In genomic region chr15:66798426-66799061, GRCh38 we compare ENCODE assay signal across 18 cellular contexts.
DNase-seq lines count a peak whose midpoint lies in the region; ATAC-seq and TF ChIP-seq lines count a peak whose summit lies in the region.
"Had no signal": no experiment of that assay in that cellular context is flagged by ENCODE, and none has a peak within 500 bp of the region (broad histone marks: within the 10 kb centered on the region; RNA-seq: fewer than 3 reads in every experiment).

No MANE protein-coding gene starts in this region.

- peak overlapping the region; percentile 48 for H2AFZ ChIP-seq in neuronal stem cell (ENCODE audit: low read length)
- H2AFZ ChIP-seq: parathyroid adenoma had no signal

- TF ChIP-seq CTCF in AG10803 (conservative IDR thresholded peaks at IDR 0.05; ENCODE audit: low read length): no peak
- no peak for TF ChIP-seq CTCF in endodermal cell (conservative IDR thresholded peaks at IDR 0.05)
- TF ChIP-seq CTCF in CD8-positive, alpha-beta T cell (IDR thresholded peaks at IDR 0.05): no peak

- no peak overlapping the region for H4K91ac ChIP-seq in neuronal stem cell (ENCODE audit: low read depth, low read length, poor library complexity)

- H3K4me1 ChIP-seq in endodermal cell (ENCODE audit: control insufficient read depth, insufficient read depth, low read length): peaks cover 4% of the 10 kb centered on the region
- H3K4me1 ChIP-seq in neuronal stem cell (ENCODE audit: control insufficient read depth in 2 of 2, insufficient read depth in 1 of 2, low read depth in 1 of 2, low read length in 2 of 2): peaks cover 16 to 19% of the 10 kb centered on the region in 2 donors
- H3K4me1 ChIP-seq in CD8-positive, alpha-beta T cell (ENCODE audit: insufficient read depth, low read length): no peaks in the 10 kb centered on the region

- no peaks in the 10 kb centered on the region for H3K79me1 ChIP-seq in neuronal stem cell (ENCODE audit: low read depth, low read length)

- 89 to 96% methylated on average over 5 to 8 of the region's 10 CpGs for WGBS in endodermal cell (ENCODE audit: insufficient coverage in 1 of 2, insufficient read length in 1 of 2), 2 experiments
- no CpG with 5 or more reads among the region's 10 CpGs for WGBS in neuronal stem cell (ENCODE audit: extremely low coverage in 2 of 2, insufficient read length in 2 of 2, insufficient replicate concordance in 1 of 2), 2 donors

- DNase-seq in AG10803 (ENCODE audit: low read depth) (peak; percentile 71), NCI-H226 (peak; percentile 83), endodermal cell (peak; percentile 42), neuronal stem cell (ENCODE audit: low spot score) (no peak), left ventricle myocardium superior (no peak)
- no peak for DNase-seq in CD8-positive, alpha-beta T cell
- DNase-seq in activated CD4-positive, alpha-beta memory T cell treated with anti-CD3 and anti-CD28 coated beads, Interleukin-2, amount 10 ng/mL, durations not matched to agents 7 days and 5 days: no peak
- DNase-seq: activated naive CD8-positive, alpha-beta T cell treated with anti-CD3 and anti-CD28 coated beads for 36 hours; DMS79 treated with DMSO at 0.1 percent for 48 hours; NCI-H1092 treated with DMSO at 0.1 percent for 48 hours; NCI-H2227 treated with DMSO at 0.1 percent for 48 hours; WERI-Rb-1 had no signal

- H3K4ac ChIP-seq in neuronal stem cell (ENCODE audit: low read length): no peak overlapping the region

- no peak overlapping the region for H2BK5ac ChIP-seq in neuronal stem cell (ENCODE audit: low read length)

- H4K8ac ChIP-seq in neuronal stem cell (ENCODE audit: low read depth, low read length): no peak overlapping the region

- H3K23ac ChIP-seq in neuronal stem cell (ENCODE audit: low read depth, low read length, poor library complexity): no peak overlapping the region

- H3K4me1 Mint-ChIP-seq in endodermal cell: peaks cover 4% of the 10 kb centered on the region
- H3K4me1 Mint-ChIP-seq in CD8-positive, alpha-beta T cell (ENCODE audit: low read depth): no peaks in the 10 kb centered on the region
- no peaks in the 10 kb centered on the region for H3K4me1 Mint-ChIP-seq in activated CD4-positive, alpha-beta memory T cell treated with anti-CD3 and anti-CD28 coated beads, Interleukin-2, amount 10 ng/mL, durations not matched to agents 7 days and 5 days
- H3K4me1 Mint-ChIP-seq: activated naive CD8-positive, alpha-beta T cell treated with anti-CD3 and anti-CD28 coated beads for 36 hours; IgD-negative memory B cell had no signal

- ATAC-seq in CD8-positive, alpha-beta T cell: no peak
- no peak for ATAC-seq in HG02885 (IDR thresholded peaks at IDR 0.05; ENCODE audit: poor library complexity, unreplicated experiment)
- no peak for ATAC-seq in left ventricle myocardium superior
- ATAC-seq: foreskin keratinocyte had no signal

- H3K36me3 Mint-ChIP-seq in endodermal cell (ENCODE audit: low read depth): no peaks in the 10 kb centered on the region
- H3K36me3 Mint-ChIP-seq in CD8-positive, alpha-beta T cell: no peaks in the 10 kb centered on the region
- H3K36me3 Mint-ChIP-seq in activated CD4-positive, alpha-beta memory T cell treated with anti-CD3 and anti-CD28 coated beads, Interleukin-2, amount 10 ng/mL, durations not matched to agents 7 days and 5 days (ENCODE audit: low read depth): no peaks in the 10 kb centered on the region
- H3K36me3 Mint-ChIP-seq: activated naive CD8-positive, alpha-beta T cell treated with anti-CD3 and anti-CD28 coated beads for 36 hours had no signal

- H3K36me3 ChIP-seq in endodermal cell (ENCODE audit: control insufficient read depth, insufficient read depth, low read length): no peaks in the 10 kb centered on the region
- H3K36me3 ChIP-seq in neuronal stem cell (replicated peaks in 1 of 2; ENCODE audit: control insufficient read depth in 2 of 2, insufficient read depth in 2 of 2, low read length in 2 of 2): no peaks in the 10 kb centered on the region
- H3K36me3 ChIP-seq in CD8-positive, alpha-beta T cell (ENCODE audit: insufficient read depth, low read length): no peaks in the 10 kb centered on the region
- H3K36me3 ChIP-seq: BLaER1 treated with 17β-estradiol and CSF1 and Interleukin-3, amounts not matched to agents 10 nM and 100 nM; WERI-Rb-1 had no signal

- intact Hi-C loops in CD8-positive, alpha-beta T cell (cut with DNase I, micrococcal nuclease): no loop called here
- intact Hi-C loops in left ventricle myocardium superior (cut with micrococcal nuclease): no loop called here

- H3K27me3 Mint-ChIP-seq in endodermal cell (ENCODE audit: insufficient read depth): no peaks in the 10 kb centered on the region
- H3K27me3 Mint-ChIP-seq in CD8-positive, alpha-beta T cell (ENCODE audit: low read depth): no peaks in the 10 kb centered on the region
- H3K27me3 Mint-ChIP-seq in activated CD4-positive, alpha-beta memory T cell treated with anti-CD3 and anti-CD28 coated beads, Interleukin-2, amount 10 ng/mL, durations not matched to agents 7 days and 5 days: peaks cover 12% of the 10 kb centered on the region
- H3K27me3 Mint-ChIP-seq: activated naive CD8-positive, alpha-beta T cell treated with anti-CD3 and anti-CD28 coated beads for 36 hours had no signal

- peak overlapping the region; percentile 74 for H2AK5ac ChIP-seq in neuronal stem cell (ENCODE audit: low read depth, low read length)

- H3K4me2 ChIP-seq in neuronal stem cell (ENCODE audit: insufficient read depth, low read length, poor library complexity, severe bottlenecking): no peak overlapping the region
- H3K4me2 ChIP-seq: BLaER1 treated with 17β-estradiol and CSF1 and Interleukin-3, amounts not matched to agents 10 nM and 100 nM had no signal

- CTCF ChIA-PET in CD8-positive, alpha-beta T cell (lab: Charles Lee): no interaction called here
- CTCF ChIA-PET in activated CD4-positive, alpha-beta memory T cell treated with anti-CD3 and anti-CD28 coated beads, Interleukin-2, amount 10 ng/mL, durations not matched to agents 7 days and 5 days (lab: Charles Lee): interaction anchor here (0.9 kb wide), 1 partner anchor 10 kb away, joined by 3 read pairs; no protein-coding TSS in a partner anchor

- H2BK12ac ChIP-seq in neuronal stem cell (ENCODE audit: low read length): no peak overlapping the region

- H3K9me3 ChIP-seq in endodermal cell (ENCODE audit: control insufficient read depth, low read length): no peaks in the 10 kb centered on the region
- H3K9me3 ChIP-seq in neuronal stem cell (replicated peaks in 1 of 2; ENCODE audit: control insufficient read depth in 2 of 2, insufficient read depth in 1 of 2, low read depth in 1 of 2, low read length in 2 of 2): no peaks in the 10 kb centered on the region
- H3K9me3 ChIP-seq in CD8-positive, alpha-beta T cell (ENCODE audit: low read length): no peaks in the 10 kb centered on the region
- H3K9me3 ChIP-seq: BLaER1 treated with 17β-estradiol and CSF1 and Interleukin-3, amounts not matched to agents 10 nM and 100 nM had no signal

- H3K18ac ChIP-seq in neuronal stem cell (ENCODE audit: low read length): peak overlapping the region; percentile 20

- H3K9me3 Mint-ChIP-seq in endodermal cell: no peaks in the 10 kb centered on the region
- no peaks in the 10 kb centered on the region for H3K9me3 Mint-ChIP-seq in CD8-positive, alpha-beta T cell
- H3K9me3 Mint-ChIP-seq in activated CD4-positive, alpha-beta memory T cell treated with anti-CD3 and anti-CD28 coated beads, Interleukin-2, amount 10 ng/mL, durations not matched to agents 7 days and 5 days: no peaks in the 10 kb centered on the region
- H3K9me3 Mint-ChIP-seq: activated naive CD8-positive, alpha-beta T cell treated with anti-CD3 and anti-CD28 coated beads for 36 hours; dendritic cell treated with granulocyte-macrophage colony-stimulating factor and Interleukin-4, amounts not matched to agents 40 ng/mL and 50 ng/mL, for 4 days; IgD-negative memory B cell had no signal

- no peak overlapping the region for H2BK15ac ChIP-seq in neuronal stem cell (ENCODE audit: low read length)

- H3K4me3 ChIP-seq in AG10803 (ENCODE audit: low read length): no peak overlapping the region
- H3K4me3 ChIP-seq in endodermal cell (ENCODE audit: low read length): no peak overlapping the region
- H3K4me3 ChIP-seq in neuronal stem cell (ENCODE audit: low read length in 2 of 2): no peak overlapping the region
- H3K4me3 ChIP-seq in CD8-positive, alpha-beta T cell (ENCODE audit: low read depth, low read length): no peak overlapping the region
- H3K4me3 ChIP-seq: BLaER1 treated with 17β-estradiol and CSF1 and Interleukin-3, amounts not matched to agents 10 nM and 100 nM had no signal

- H3K9ac ChIP-seq in endodermal cell (ENCODE audit: extremely low read depth, low read length, poor library complexity, severe bottlenecking): no peak overlapping the region
- H3K9ac ChIP-seq in neuronal stem cell (ENCODE audit: low read depth, low read length, poor library complexity): no peak overlapping the region
- H3K9ac ChIP-seq: BLaER1 treated with 17β-estradiol and CSF1 and Interleukin-3, amounts not matched to agents 10 nM and 100 nM; parathyroid adenoma had no signal

- H3K27me3 ChIP-seq in endodermal cell (ENCODE audit: control insufficient read depth, insufficient read depth, low read length, poor library complexity, severe bottlenecking) (no peaks in the 10 kb centered on the region), neuronal stem cell (ENCODE audit: control insufficient read depth in 3 of 3, insufficient read depth in 3 of 3, low read depth in 1 of 3, low read length in 3 of 3) (no peaks in the 10 kb centered on the region)
- no peaks in the 10 kb centered on the region for H3K27me3 ChIP-seq in CD8-positive, alpha-beta T cell (ENCODE audit: insufficient read depth, low read length)
- H3K27me3 ChIP-seq: BLaER1 treated with 17β-estradiol and CSF1 and Interleukin-3, amounts not matched to agents 10 nM and 100 nM had no signal

- no peak overlapping the region for H3K14ac ChIP-seq in neuronal stem cell (ENCODE audit: low read length)

- H2BK120ac ChIP-seq in neuronal stem cell (ENCODE audit: low read depth, low read length): no peak overlapping the region

- H3K27ac ChIP-seq in endodermal cell (ENCODE audit: low read depth, low read length) (no peak overlapping the region), neuronal stem cell (replicated peaks; ENCODE audit: low read length) (no peak overlapping the region)
- no peak overlapping the region for H3K27ac ChIP-seq in CD8-positive, alpha-beta T cell (ENCODE audit: low read depth, low read length)
- H3K27ac ChIP-seq: BLaER1 treated with 17β-estradiol and CSF1 and Interleukin-3, amounts not matched to agents 10 nM and 100 nM; foreskin keratinocyte; parathyroid adenoma; WERI-Rb-1 had no signal

- H3K27ac Mint-ChIP-seq in endodermal cell: no peak overlapping the region
- H3K27ac Mint-ChIP-seq in CD8-positive, alpha-beta T cell: no peak overlapping the region
- no peak overlapping the region for H3K27ac Mint-ChIP-seq in activated CD4-positive, alpha-beta memory T cell treated with anti-CD3 and anti-CD28 coated beads, Interleukin-2, amount 10 ng/mL, durations not matched to agents 7 days and 5 days
- H3K27ac Mint-ChIP-seq: activated naive CD8-positive, alpha-beta T cell treated with anti-CD3 and anti-CD28 coated beads for 36 hours; dendritic cell treated with granulocyte-macrophage colony-stimulating factor and Interleukin-4, amounts not matched to agents 40 ng/mL and 50 ng/mL, for 4 days; IgD-negative memory B cell had no signal

- no peak overlapping the region for H3K4me3 Mint-ChIP-seq in endodermal cell
- H3K4me3 Mint-ChIP-seq in CD8-positive, alpha-beta T cell: no peak overlapping the region
- H3K4me3 Mint-ChIP-seq in activated CD4-positive, alpha-beta memory T cell treated with anti-CD3 and anti-CD28 coated beads, Interleukin-2, amount 10 ng/mL, durations not matched to agents 7 days and 5 days: no peak overlapping the region
- H3K4me3 Mint-ChIP-seq: activated naive CD8-positive, alpha-beta T cell treated with anti-CD3 and anti-CD28 coated beads for 36 hours; dendritic cell treated with granulocyte-macrophage colony-stimulating factor and Interleukin-4, amounts not matched to agents 40 ng/mL and 50 ng/mL, for 4 days; IgD-negative memory B cell had no signal

- POLR2A ChIA-PET in CD8-positive, alpha-beta T cell (lab: Charles Lee): interaction anchor here (0.7 kb wide), 1 partner anchor 376 kb away, joined by 5 read pairs; no protein-coding TSS in a partner anchor
- POLR2A ChIA-PET in activated CD4-positive, alpha-beta memory T cell treated with anti-CD3 and anti-CD28 coated beads, Interleukin-2, amount 10 ng/mL, durations not matched to agents 7 days and 5 days (lab: Charles Lee): no interaction called here

Comparison
In these comparisons a context has a peak if more than half of its experiments do, and no peak if none do; other contexts are left out.
1. DNase-seq: peak in AG10803 (single experiment), NCI-H226 (single experiment) and endodermal cell (single experiment); none in neuronal stem cell (single experiment), CD8-positive, alpha-beta T cell (0 of 7), activated CD4-positive, alpha-beta memory T cell treated with anti-CD3 and anti-CD28 coated beads, Interleukin-2, amount 10 ng/mL, durations not matched to agents 7 days and 5 days (single experiment) and left ventricle myocardium superior (single experiment).